ENCODE assay signal across 13 cellular contexts in the genomic region with DNA sequence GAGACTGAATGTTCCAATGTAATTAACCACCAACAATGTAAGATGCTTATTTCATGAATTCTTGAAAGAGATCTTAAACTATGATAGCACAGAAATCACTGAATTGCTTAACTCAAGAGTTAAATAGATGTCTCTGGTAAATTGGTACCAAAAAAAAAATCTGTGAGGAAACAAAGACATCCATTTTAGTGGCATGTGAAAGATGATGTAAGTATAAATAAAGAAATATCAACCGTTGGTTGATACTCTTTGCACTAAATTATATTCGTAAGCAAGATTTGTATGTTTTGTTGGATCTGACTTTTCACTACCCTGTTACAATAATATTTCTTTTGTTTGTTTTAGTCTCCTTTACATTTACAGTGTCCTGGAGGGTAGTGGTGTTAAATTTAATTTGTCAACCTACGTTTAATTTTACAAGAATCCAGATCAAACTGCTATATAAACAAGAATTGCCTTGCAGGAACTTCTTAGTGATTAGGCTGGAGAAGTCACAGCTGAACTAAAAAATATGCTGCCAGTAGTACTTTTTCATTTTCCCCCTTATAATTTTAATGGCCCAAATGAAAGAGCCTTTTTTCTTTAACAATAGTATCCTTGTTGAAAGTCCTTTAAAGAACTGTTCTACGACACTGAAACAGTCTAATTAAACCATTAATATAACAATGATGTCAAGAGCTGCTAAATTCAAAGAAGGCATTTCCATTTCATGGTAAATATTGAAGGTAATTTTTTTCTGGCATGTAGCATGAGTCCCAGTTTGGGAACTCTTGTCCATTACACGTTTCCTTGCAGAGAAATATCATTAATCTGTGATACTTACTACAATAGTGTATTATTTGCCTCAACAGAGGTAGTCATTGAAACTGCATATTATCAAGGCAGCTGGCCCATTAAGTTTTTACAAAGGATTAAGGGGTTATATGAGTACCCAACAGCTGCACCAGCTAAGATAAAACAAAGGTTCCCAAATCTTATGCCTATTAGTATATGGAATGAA.
DNase-seq lines count a peak whose midpoint lies in the region; ATAC-seq and TF ChIP-seq lines count a peak whose summit lies in the region.
"Had no signal": no experiment of that assay in that cellular context is flagged by ENCODE, and none has a peak within 500 bp of the region (broad histone marks: within the 10 kb centered on the region; RNA-seq: fewer than 3 reads in every experiment).

No MANE protein-coding gene starts in this region.

- H3K9ac ChIP-seq in subcutaneous abdominal adipose tissue (ENCODE audit: low read length in 5 of 5), result no peak overlapping the region

- H3K27ac ChIP-seq in esophagus squamous epithelium (peak overlapping the region; percentile 59 to 82 (median 76)), subcutaneous abdominal adipose tissue (ENCODE audit: low read depth, low read length) (peak overlapping the region; percentile 86)

- peak; percentile 58 for DNase-seq in NCI-H2171 treated with DMSO at 0.1 percent for 48 hours (lab: John Stamatoyannopoulos, UW)
- no peak for DNase-seq in NCI-H2171 (lab: John Stamatoyannopoulos, UW)
- peak; percentile 91 for DNase-seq in NCI-H69 (lab: John Stamatoyannopoulos, UW)
- no peak for DNase-seq in esophagus squamous epithelium (lab: John Stamatoyannopoulos, UW)
- DNase-seq in stimulated activated CD4-positive, alpha-beta T cell treated with anti-CD3 and anti-CD28 coated beads, Interleukin-4, amount 100 ng/mL, for 4 hours, result no peak
- DNase-seq: activated CD4-positive, alpha-beta T cell treated with anti-CD3 and anti-CD28 coated beads for 4 hours; activated naive CD8-positive, alpha-beta T cell treated with anti-CD3 and anti-CD28 coated beads for 36 hours; activated T-cell treated with anti-CD3 and anti-CD28 coated beads, Interleukin-2, amount 50 U/mL, for 1 hour; NCI-H446 treated with DMSO at 0.1 percent for 48 hours had no signal

- WGBS in esophagus squamous epithelium, 2 donors, result 34 to 37% methylated on average over 5 of the region's 5 CpGs

- intact Hi-C loops in esophagus squamous epithelium (cut with DNase I), result no loop called here

- H3K4me1 ChIP-seq in esophagus squamous epithelium (peaks cover 11 to 68% (median 32%) of the 10 kb centered on the region in 3 donors), subcutaneous abdominal adipose tissue (ENCODE audit: control insufficient read depth in 5 of 5, insufficient read depth in 5 of 5, low read length in 5 of 5) (peaks cover 0 to 31% (median 12%) of the 10 kb centered on the region in 5 donors)

- ATAC-seq in HG02840 (IDR thresholded peaks at IDR 0.05; ENCODE audit: low FRiP score, unreplicated experiment), result no peak
- ATAC-seq in GM21390 (IDR thresholded peaks at IDR 0.05; ENCODE audit: unreplicated experiment), result no peak

- no peak for TF ChIP-seq CTCF in esophagus squamous epithelium (IDR thresholded peaks at IDR 0.05)

- H3K4me3 ChIP-seq in esophagus squamous epithelium (no peak overlapping the region), subcutaneous abdominal adipose tissue (ENCODE audit: low read depth in 1 of 5, low read length in 5 of 5) (no peak overlapping the region)
- H3K4me3 ChIP-seq: lung had no signal

- H3K27me3 ChIP-seq in esophagus squamous epithelium, result no peaks in the 10 kb centered on the region
- no peaks in the 10 kb centered on the region for H3K27me3 ChIP-seq in subcutaneous abdominal adipose tissue (ENCODE audit: control insufficient read depth in 5 of 5, insufficient read depth in 4 of 5, low read length in 5 of 5)

- H3K9me3 ChIP-seq in esophagus squamous epithelium (peaks cover 0 to 4% (median 0%) of the 10 kb centered on the region in 3 donors), subcutaneous abdominal adipose tissue (ENCODE audit: control insufficient read depth in 5 of 5, low read length in 5 of 5) (no peaks in the 10 kb centered on the region)

- TF ChIP-seq POLR2A in esophagus squamous epithelium (IDR thresholded peaks at IDR 0.05), result no peak

- H3K36me3 ChIP-seq in esophagus squamous epithelium (no peaks in the 10 kb centered on the region), subcutaneous abdominal adipose tissue (ENCODE audit: control insufficient read depth in 5 of 5, insufficient read depth in 5 of 5, low read length in 5 of 5) (no peaks in the 10 kb centered on the region)

Comparison
In these comparisons a context has a peak if more than half of its experiments do, and no peak if none do; other contexts are left out.
1. DNase-seq: peak in NCI-H2171 treated with DMSO at 0.1 percent for 48 hours (single experiment) and NCI-H69 (single experiment); none in NCI-H2171 (single experiment), esophagus squamous epithelium (single experiment) and stimulated activated CD4-positive, alpha-beta T cell treated with anti-CD3 and anti-CD28 coated beads, Interleukin-4, amount 100 ng/mL, for 4 hours (0 of 2).